In the genomic region with DNA sequence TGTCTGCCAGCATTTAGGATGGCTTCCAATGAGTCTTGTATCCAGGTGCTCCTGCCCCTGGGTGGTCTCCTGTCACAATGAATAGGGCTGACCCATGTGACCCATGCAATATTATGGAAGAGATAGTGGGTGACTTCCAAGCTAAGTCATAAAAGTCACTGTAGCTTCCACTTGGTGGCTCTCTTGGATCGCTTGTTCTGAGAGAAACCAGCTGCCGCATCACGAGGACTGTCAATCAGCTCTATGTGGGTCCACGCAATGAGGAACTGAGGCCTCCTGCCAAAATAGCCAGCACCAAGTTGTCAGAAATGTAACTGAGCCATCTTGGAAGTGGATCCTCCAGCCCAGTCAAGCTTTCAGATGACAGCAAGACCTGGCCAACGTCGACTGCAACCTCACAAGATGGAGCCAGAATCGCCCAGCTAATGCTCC, we compare ENCODE assay signal across 1 cellular context.
TF ChIP-seq lines count a peak whose summit lies in the region.

No MANE protein-coding gene starts in this region.

TF ChIP-seq in HepG2, 621 proteins besides CTCF, POLR2A, EP300 and RAD21 (continued from another document and continues in another):
- TF ChIP-seq ZNF318 (CRISPR knock-in tag; IDR thresholded peaks at IDR 0.05) (0 out of 2 replicates have a peak, but pooled peaks have one; percentile 13), SP4 (CRISPR knock-in tag; IDR thresholded peaks at IDR 0.05) (peak; percentile 59), MAFF (IDR thresholded peaks at IDR 0.05; ENCODE audit: low read depth, low read length) (no peak), ZFY (CRISPR knock-in tag; IDR thresholded peaks at IDR 0.05) (0 out of 2 replicates have a peak, but pooled peaks have one; percentile 43), ZNF609 (CRISPR knock-in tag; IDR thresholded peaks at IDR 0.05; ENCODE audit: borderline replicate concordance) (no peak), STAT6 (CRISPR knock-in tag; IDR thresholded peaks at IDR 0.05; ENCODE audit: borderline replicate concordance) (no peak), ZNF235 (CRISPR knock-in tag; IDR thresholded peaks at IDR 0.05; ENCODE audit: borderline replicate concordance) (no peak), YEATS4 (CRISPR knock-in tag; IDR thresholded peaks at IDR 0.05; ENCODE audit: borderline replicate concordance) (no peak), ZNF331 (CRISPR knock-in tag; IDR thresholded peaks at IDR 0.05) (peak; percentile 79), HOXA3 (CRISPR knock-in tag; IDR thresholded peaks at IDR 0.05) (peak; percentile 59; the same call in 1 of the 2 replicates), PITX1 (CRISPR knock-in tag; IDR thresholded peaks at IDR 0.05) (peak; percentile 68; the same call in 1 of the 2 replicates), SOX13 (IDR thresholded peaks at IDR 0.05) (no peak), SOX13 (CRISPR knock-in tag; conservative IDR thresholded peaks at IDR 0.05 in 1 of 2, IDR thresholded peaks at IDR 0.05 in 1 of 2) (peak in 1 of 2 experiments; percentile 47; a peak in 1 of 4 replicates), FOXA3 (CRISPR knock-in tag; IDR thresholded peaks at IDR 0.05) (peak; percentile 58; the same call in 1 of the 2 replicates), THYN1 (CRISPR knock-in tag; IDR thresholded peaks at IDR 0.05; ENCODE audit: borderline replicate concordance, low read depth) (no peak), WIZ (CRISPR knock-in tag; IDR thresholded peaks at IDR 0.05) (no peak), BCL6 (CRISPR knock-in tag; IDR thresholded peaks at IDR 0.05) (peak; percentile 46; the same call in 1 of the 2 replicates), ZFP36L2 (CRISPR knock-in tag; IDR thresholded peaks at IDR 0.05) (peak; percentile 78; the same call in 1 of the 2 replicates), REPIN1 (CRISPR knock-in tag; IDR thresholded peaks at IDR 0.05; ENCODE audit: borderline replicate concordance, low read depth) (peak; percentile 36; the same call in 1 of the 2 replicates), CREB1 (IDR thresholded peaks at IDR 0.05) (no peak), CREB1 (CRISPR knock-in tag; IDR thresholded peaks at IDR 0.05) (peak; percentile 22; the same call in 1 of the 2 replicates), NR2F1 (CRISPR knock-in tag; IDR thresholded peaks at IDR 0.05) (peak in 1 of 2 experiments; percentile 13; a peak in 2 of 4 replicates), FLYWCH1 (CRISPR knock-in tag; IDR thresholded peaks at IDR 0.05) (no peak), NR2F6 (IDR thresholded peaks at IDR 0.05) (no peak), NR2F6 (CRISPR knock-in tag; IDR thresholded peaks at IDR 0.05) (peak; percentile 79), NR2F2 (IDR thresholded peaks at IDR 0.05; ENCODE audit: borderline replicate concordance, low read depth) (no peak), ZBTB25 (CRISPR knock-in tag; IDR thresholded peaks at IDR 0.05) (peak; percentile 64; the same call in 1 of the 2 replicates), ZNF563 (CRISPR knock-in tag; IDR thresholded peaks at IDR 0.05) (no peak), RFX3 (CRISPR knock-in tag; IDR thresholded peaks at IDR 0.05) (0 out of 2 replicates have a peak, but pooled peaks have one; percentile 33)
- TF ChIP-seq, protein P1, sequence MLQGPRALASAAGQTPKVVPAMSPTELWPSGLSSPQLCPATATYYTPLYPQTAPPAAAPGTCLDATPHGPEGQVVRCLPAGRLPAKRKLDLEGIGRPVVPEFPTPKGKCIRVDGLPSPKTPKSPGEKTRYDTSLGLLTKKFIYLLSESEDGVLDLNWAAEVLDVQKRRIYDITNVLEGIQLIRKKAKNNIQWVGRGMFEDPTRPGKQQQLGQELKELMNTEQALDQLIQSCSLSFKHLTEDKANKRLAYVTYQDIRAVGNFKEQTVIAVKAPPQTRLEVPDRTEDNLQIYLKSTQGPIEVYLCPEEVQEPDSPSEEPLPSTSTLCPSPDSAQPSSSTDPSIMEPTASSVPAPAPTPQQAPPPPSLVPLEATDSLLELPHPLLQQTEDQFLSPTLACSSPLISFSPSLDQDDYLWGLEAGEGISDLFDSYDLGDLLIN (CRISPR knock-in tag; IDR thresholded peaks at IDR 0.05; ENCODE audit: borderline replicate concordance): no peak
- TF ChIP-seq, protein P2, sequence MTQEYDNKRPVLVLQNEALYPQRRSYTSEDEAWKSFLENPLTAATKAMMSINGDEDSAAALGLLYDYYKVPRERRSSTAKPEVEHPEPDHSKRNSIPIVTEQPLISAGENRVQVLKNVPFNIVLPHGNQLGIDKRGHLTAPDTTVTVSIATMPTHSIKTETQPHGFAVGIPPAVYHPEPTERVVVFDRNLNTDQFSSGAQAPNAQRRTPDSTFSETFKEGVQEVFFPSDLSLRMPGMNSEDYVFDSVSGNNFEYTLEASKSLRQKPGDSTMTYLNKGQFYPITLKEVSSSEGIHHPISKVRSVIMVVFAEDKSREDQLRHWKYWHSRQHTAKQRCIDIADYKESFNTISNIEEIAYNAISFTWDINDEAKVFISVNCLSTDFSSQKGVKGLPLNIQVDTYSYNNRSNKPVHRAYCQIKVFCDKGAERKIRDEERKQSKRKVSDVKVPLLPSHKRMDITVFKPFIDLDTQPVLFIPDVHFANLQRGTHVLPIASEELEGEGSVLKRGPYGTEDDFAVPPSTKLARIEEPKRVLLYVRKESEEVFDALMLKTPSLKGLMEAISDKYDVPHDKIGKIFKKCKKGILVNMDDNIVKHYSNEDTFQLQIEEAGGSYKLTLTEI (CRISPR knock-in tag; conservative IDR thresholded peaks at IDR 0.05): no peak
- TF ChIP-seq, protein P3, sequence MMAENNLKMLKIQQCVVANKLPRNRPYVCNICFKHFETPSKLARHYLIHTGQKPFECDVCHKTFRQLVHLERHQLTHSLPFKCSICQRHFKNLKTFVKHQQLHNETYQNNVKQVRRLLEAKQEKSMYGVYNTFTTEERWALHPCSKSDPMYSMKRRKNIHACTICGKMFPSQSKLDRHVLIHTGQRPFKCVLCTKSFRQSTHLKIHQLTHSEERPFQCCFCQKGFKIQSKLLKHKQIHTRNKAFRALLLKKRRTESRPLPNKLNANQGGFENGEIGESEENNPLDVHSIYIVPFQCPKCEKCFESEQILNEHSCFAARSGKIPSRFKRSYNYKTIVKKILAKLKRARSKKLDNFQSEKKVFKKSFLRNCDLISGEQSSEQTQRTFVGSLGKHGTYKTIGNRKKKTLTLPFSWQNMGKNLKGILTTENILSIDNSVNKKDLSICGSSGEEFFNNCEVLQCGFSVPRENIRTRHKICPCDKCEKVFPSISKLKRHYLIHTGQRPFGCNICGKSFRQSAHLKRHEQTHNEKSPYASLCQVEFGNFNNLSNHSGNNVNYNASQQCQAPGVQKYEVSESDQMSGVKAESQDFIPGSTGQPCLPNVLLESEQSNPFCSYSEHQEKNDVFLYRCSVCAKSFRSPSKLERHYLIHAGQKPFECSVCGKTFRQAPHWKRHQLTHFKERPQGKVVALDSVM (CRISPR knock-in tag; IDR thresholded peaks at IDR 0.05): no peak
